ENCODE assay signal across 27 cellular contexts in the genomic region with DNA sequence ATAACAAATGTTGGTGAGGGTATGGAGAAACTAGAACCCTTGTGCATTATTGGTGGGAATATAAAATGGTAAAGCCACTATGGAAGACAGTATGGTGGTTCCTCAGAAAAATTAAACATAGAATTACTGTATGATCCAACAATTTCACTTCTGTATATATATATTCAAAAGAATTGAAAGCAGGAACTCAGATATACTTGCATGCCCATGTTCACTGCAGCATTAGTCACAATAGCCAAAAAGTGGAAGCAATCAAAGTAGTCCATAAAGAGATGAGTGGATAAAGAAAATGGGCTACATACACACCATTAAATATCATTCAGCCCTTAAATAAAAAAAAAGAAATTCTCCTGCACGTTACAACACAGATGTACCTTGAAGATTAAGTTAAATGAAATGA.
"Had no signal": no experiment of that assay in that cellular context is flagged by ENCODE, and none has a peak within 500 bp of the region (broad histone marks: within the 10 kb centered on the region; RNA-seq: fewer than 3 reads in every experiment).

No MANE protein-coding gene starts in this region.

- H3K27me3 ChIP-seq: dorsolateral prefrontal cortex, gastrocnemius medialis, neural progenitor cell, right lobe of liver, testis, tibial artery had no signal

- H3K9ac ChIP-seq: neural progenitor cell, parathyroid adenoma had no signal

- H3K4me3 Mint-ChIP-seq: memory B cell; mesothelial cell of epicardium; naive B cell; nephron; neural progenitor cell; stimulated activated effector memory CD8-positive, alpha-beta T cell treated with anti-CD3 and anti-CD28 coated beads, Interleukin-12 subunit alpha, Interleukin-12 subunit beta, amount 100 ng/mL, for 72 hours; type B pancreatic cell had no signal

- H3K36me3 ChIP-seq: gastrocnemius medialis, neural progenitor cell, right lobe of liver, tibial artery had no signal

- H3K9me3 Mint-ChIP-seq: memory B cell; mesothelial cell of epicardium; naive B cell; nephron; neural progenitor cell; stimulated activated effector memory CD8-positive, alpha-beta T cell treated with anti-CD3 and anti-CD28 coated beads, Interleukin-12 subunit alpha, Interleukin-12 subunit beta, amount 100 ng/mL, for 72 hours; type B pancreatic cell had no signal

- ATAC-seq: esophagus mucosa; left lobe of liver; mucosa of descending colon; right lobe of liver; stimulated activated effector memory CD8-positive, alpha-beta T cell treated with anti-CD3 and anti-CD28 coated beads, Interleukin-12 subunit alpha, Interleukin-12 subunit beta, amount 100 ng/mL, for 72 hours; stimulated activated naive CD8-positive, alpha-beta T cell treated with anti-CD3 and anti-CD28 coated beads, Interleukin-15, Interleukin-2, amounts not matched to agents 100 U/mL and 50 U/mL, for 24 hours had no signal

- H3K4me2 ChIP-seq: neural progenitor cell, smooth muscle cell had no signal

- DNase-seq: cortex of kidney; dorsolateral prefrontal cortex; effector CD4-positive, alpha-beta T cell; head of caudate nucleus; mucosa of descending colon; naive B cell; right lobe of liver; stimulated activated CD4-positive, alpha-beta T cell treated with anti-CD3 and anti-CD28 coated beads, Interleukin-12 subunit alpha, Interleukin-12 subunit beta, amount 100 ng/mL, for 4 hours; stimulated activated CD4-positive, alpha-beta T cell treated with anti-CD3 and anti-CD28 coated beads, Interleukin-1b, Interleukin-23, amount 100 ng/mL, for 48 hours; stimulated activated CD4-positive, alpha-beta T cell treated with anti-CD3 and anti-CD28 coated beads, Interleukin-4, amount 100 ng/mL, for 24 hours; stimulated activated naive CD8-positive, alpha-beta T cell treated with anti-CD3 and anti-CD28 coated beads, Interleukin-15, Interleukin-2, amounts not matched to agents 100 U/mL and 50 U/mL, for 24 hours; substantia nigra; testis; tibial artery had no signal

- H3K4me1 ChIP-seq: neural progenitor cell, parathyroid adenoma, testis had no signal

- H3K27ac ChIP-seq: dorsolateral prefrontal cortex, gastrocnemius medialis, neural progenitor cell, parathyroid adenoma, right lobe of liver, testis, tibial artery had no signal

- H3K27ac Mint-ChIP-seq: memory B cell; mesothelial cell of epicardium; nephron; neural progenitor cell; progenitor cell of endocrine pancreas; stimulated activated effector memory CD8-positive, alpha-beta T cell treated with anti-CD3 and anti-CD28 coated beads, Interleukin-12 subunit alpha, Interleukin-12 subunit beta, amount 100 ng/mL, for 72 hours; type B pancreatic cell had no signal

- H3K36me3 Mint-ChIP-seq: mesothelial cell of epicardium; stimulated activated effector memory CD8-positive, alpha-beta T cell treated with anti-CD3 and anti-CD28 coated beads, Interleukin-12 subunit alpha, Interleukin-12 subunit beta, amount 100 ng/mL, for 72 hours; type B pancreatic cell had no signal

- H3K4me1 Mint-ChIP-seq: neural progenitor cell had no signal

- H3K9me3 ChIP-seq: gastrocnemius medialis, mucosa of descending colon, right lobe of liver, testis, tibial artery had no signal

- H3K27me3 Mint-ChIP-seq: memory B cell, naive B cell, progenitor cell of endocrine pancreas, type B pancreatic cell had no signal

- H3K4me3 ChIP-seq: dorsolateral prefrontal cortex, gastrocnemius medialis, lung, mucosa of descending colon, neural progenitor cell, right lobe of liver, smooth muscle cell, testis, tibial artery had no signal

- H2AFZ ChIP-seq: neural progenitor cell, parathyroid adenoma had no signal
